In the genomic region with DNA sequence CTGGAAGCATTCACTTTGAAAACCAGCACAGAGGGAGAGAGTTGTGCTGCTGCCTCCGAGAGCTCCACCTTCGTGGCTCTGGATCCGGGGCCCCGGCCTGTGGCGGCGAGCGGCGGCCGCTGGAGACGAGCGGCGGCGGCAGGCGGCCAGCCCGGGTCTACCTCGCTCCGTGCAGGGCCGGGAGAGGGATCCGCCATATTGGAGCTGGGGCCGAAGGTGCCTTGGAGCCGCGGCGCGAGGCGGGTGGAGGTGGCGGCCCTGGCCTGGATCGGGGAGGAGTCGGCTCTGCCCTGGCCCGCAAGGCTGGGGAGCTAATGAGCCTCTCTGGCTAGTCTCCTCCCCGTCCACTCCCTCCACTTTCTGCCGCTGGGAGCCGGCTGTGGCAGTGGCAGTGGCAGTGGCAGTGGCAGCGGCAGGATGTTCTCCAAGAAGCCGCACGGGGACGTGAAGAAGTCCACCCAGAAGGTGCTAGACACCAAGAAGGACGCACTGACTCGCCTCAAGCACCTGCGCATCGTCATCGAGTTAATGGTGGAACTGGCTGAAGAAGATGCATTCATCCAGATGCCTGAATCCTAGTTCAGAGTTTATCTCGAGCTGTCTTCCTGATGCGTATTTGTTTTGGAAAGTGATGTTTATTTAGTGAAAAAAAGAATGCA, we compare ENCODE assay signal across 8 cellular contexts. TPM values are rescaled to one million over a fixed set of nuclear protein-coding genes. Genes with fewer than 3 reads are reported as not detected.
A peak's percentile ranks its signal among the peaks of the same experiment; 100 is the strongest.
DNase-seq lines count a peak whose midpoint lies in the region; ATAC-seq and TF ChIP-seq lines count a peak whose summit lies in the region.
"Not testable (repeated sequence)": the region's sequence is repeated elsewhere in the genome, so short reads cannot be mapped to it uniquely, and the experiment has no call there.

No MANE protein-coding gene starts in this region.

- not testable (repeated sequence) for DNase-seq in BJ (ENCODE audit: low read depth); Panc1 (ENCODE audit: low read depth, low spot score)
- DNase-seq in activated T-cell treated with anti-CD3 and anti-CD28 coated beads for 48 hours (ENCODE audit: low read depth) (peak; percentile 29), lower lobe of right lung (peak; percentile 51)
- DNase-seq in effector memory CD8-positive, alpha-beta T cell, result peak; percentile 10 to 18 (median 11)
- peak; percentile 13 for DNase-seq in stimulated activated CD4-positive, alpha-beta T cell treated with anti-CD3 and anti-CD28 coated beads, Interleukin-1b, Interleukin-23, amount 100 ng/mL, for 48 hours

- in situ Hi-C loops in Panc1 (cut with HindIII; ENCODE audit: low pct_unique_long_range_greater_than_20kb, low sequenced_read_pairs), result not testable (repeated sequence)

- H3K9me3 Mint-ChIP-seq in effector memory CD8-positive, alpha-beta T cell, result not testable (repeated sequence)

- TF ChIP-seq CTCF in BJ (IDR thresholded peaks at IDR 0.05; ENCODE audit: insufficient read depth, low read depth, low read length); Panc1 (IDR thresholded peaks at IDR 0.05); lower lobe of right lung (IDR thresholded peaks at IDR 0.05): not testable (repeated sequence)

- H3K4me1 ChIP-seq in Panc1 (ENCODE audit: control insufficient read depth, insufficient read depth, low read length); lower lobe of right lung: not testable (repeated sequence)

- H3K36me3 Mint-ChIP-seq in effector memory CD8-positive, alpha-beta T cell (ENCODE audit: insufficient read depth), result not testable (repeated sequence)

- H3K27ac ChIP-seq in Panc1 (ENCODE audit: low read length), result not testable (repeated sequence)
- peak overlapping the region; percentile 72 for H3K27ac ChIP-seq in lower lobe of right lung

- CTCF ChIA-PET in BJ (lab: Yijun Ruan, JAX); Panc1 (lab: Charles Lee): not testable (repeated sequence)

- ATAC-seq in GM19372 (IDR thresholded peaks at IDR 0.05; ENCODE audit: low read depth, unreplicated experiment) (peak; percentile 50), HG03175 (IDR thresholded peaks at IDR 0.05; ENCODE audit: unreplicated experiment) (peak; percentile 75), Panc1 (peak; percentile 84), lower lobe of right lung (peak; percentile 81 to 86)
- ATAC-seq in effector memory CD8-positive, alpha-beta T cell (replicated peaks), result peak; percentile 85

- not testable (repeated sequence) for H3K9me3 ChIP-seq in Panc1 (ENCODE audit: control insufficient read depth, insufficient read depth, low read depth, low read length); lower lobe of right lung

- intact Hi-C loops in Panc1 (cut with micrococcal nuclease; ENCODE audit: unreplicated experiment); lower lobe of right lung (cut with DNase I): not testable (repeated sequence)

- H3K36me3 ChIP-seq in BJ (ENCODE audit: control insufficient read depth, insufficient read depth, low read length); Panc1 (ENCODE audit: control insufficient read depth, insufficient read depth, low read length); lower lobe of right lung: not testable (repeated sequence)

- not testable (repeated sequence) for H3K4me1 Mint-ChIP-seq in effector memory CD8-positive, alpha-beta T cell (ENCODE audit: low read depth in 2 of 2)

- not testable (repeated sequence) for H3K27me3 ChIP-seq in BJ (ENCODE audit: control insufficient read depth, insufficient read depth, low read length); Panc1 (ENCODE audit: control insufficient read depth, insufficient read depth, low read length); lower lobe of right lung (ENCODE audit: low read depth)

- BruUV-seq in Panc1 (replicated peaks; lab: Mats Ljungman, UMichigan), result not testable (repeated sequence)

- H3K27ac Mint-ChIP-seq in effector memory CD8-positive, alpha-beta T cell, result not testable (repeated sequence)

- POLR2A ChIA-PET in BJ (lab: Charles Lee); Panc1 (lab: Charles Lee): not testable (repeated sequence)

- peak overlapping the region; percentile 33 for H3K4me3 ChIP-seq in BJ (ENCODE audit: low read depth, low read length)
- H3K4me3 ChIP-seq in Panc1 (ENCODE audit: low read depth in 2 of 2, low read length in 2 of 2), result peak overlapping the region in 1 of 2 experiments; percentile 20; a peak in 1 of 4 replicates
- peak overlapping the region; percentile 51 for H3K4me3 ChIP-seq in lower lobe of right lung

- not testable (repeated sequence) for H3K4me3 Mint-ChIP-seq in effector memory CD8-positive, alpha-beta T cell

- H3K27me3 Mint-ChIP-seq in effector memory CD8-positive, alpha-beta T cell, result not testable (repeated sequence)

RNA-seq across cellular contexts. Expression of a gene that starts 38.1 kb away (rescaled TPM):
- polyA plus RNA-seq in BJ (2011; rRNA removed), result 8.2 and 18.6 TPM in 2 replicates
- 8.3 and 9.8 TPM in 2 replicates for polyA minus RNA-seq in BJ (2011; rRNA and poly(A)+ RNA removed)
- total RNA-seq in Panc1 (2021; ENCODE audit: unreplicated experiment) (15.2 TPM), lower lobe of right lung (14.6 TPM)
- 5.1 TPM for polyA plus RNA-seq in Panc1 (2012; ENCODE audit: insufficient read length)
